Comparison of ENCODE assay signal across 8 cellular contexts in genomic region chr7:139231513-139232376, GRCh38. TPM values are rescaled to one million over a fixed set of nuclear protein-coding genes. Genes with fewer than 3 reads are reported as not detected.
DNase-seq lines count a peak whose midpoint lies in the region; ATAC-seq and TF ChIP-seq lines count a peak whose summit lies in the region.

No MANE protein-coding gene starts in this region.

- H3K9me3 Mint-ChIP-seq in IgD-negative memory B cell: no peaks in the 10 kb centered on the region
- H3K9me3 Mint-ChIP-seq in dendritic cell treated with granulocyte-macrophage colony-stimulating factor and Interleukin-4, amounts not matched to agents 40 ng/mL and 50 ng/mL, for 4 days: no peaks in the 10 kb centered on the region

- H3K4me3 ChIP-seq in lung: peak overlapping the region; percentile 77

- no peak for TF ChIP-seq CTCF in lung (IDR thresholded peaks at IDR 0.05; ENCODE audit: control extremely low read depth, extremely low read depth)

- H3K27ac ChIP-seq in lung (ENCODE audit: low read depth in 1 of 2, low read length in 1 of 2): peak overlapping the region; percentile 81 to 84

- peak overlapping the region; percentile 98 to 100 (median 98) for H3K4me3 Mint-ChIP-seq in IgD-negative memory B cell
- peak overlapping the region; percentile 100 for H3K4me3 Mint-ChIP-seq in dendritic cell treated with granulocyte-macrophage colony-stimulating factor and Interleukin-4, amounts not matched to agents 40 ng/mL and 50 ng/mL, for 4 days

- H3K27me3 Mint-ChIP-seq in IgD-negative memory B cell: no peaks in the 10 kb centered on the region
- H3K27me3 Mint-ChIP-seq in dendritic cell treated with granulocyte-macrophage colony-stimulating factor and Interleukin-4, amounts not matched to agents 40 ng/mL and 50 ng/mL, for 4 days: no peaks in the 10 kb centered on the region

- intact Hi-C loops in dendritic cell treated with granulocyte-macrophage colony-stimulating factor and Interleukin-4, amounts not matched to agents 40 ng/mL and 50 ng/mL, for 4 days (cut with micrococcal nuclease): loop anchor here (2.0 kb wide), 2 partner anchors 99 to 109 kb away; partner anchors contain the start of gene FMC1

- no peaks in the 10 kb centered on the region for H3K36me3 Mint-ChIP-seq in IgD-negative memory B cell
- H3K36me3 Mint-ChIP-seq in dendritic cell treated with granulocyte-macrophage colony-stimulating factor and Interleukin-4, amounts not matched to agents 40 ng/mL and 50 ng/mL, for 4 days (ENCODE audit: low read depth): peaks cover 14% of the 10 kb centered on the region

- H3K27me3 ChIP-seq in lung (ENCODE audit: control insufficient read depth, insufficient read depth): no peaks in the 10 kb centered on the region

- no peaks in the 10 kb centered on the region for H3K9me3 ChIP-seq in lung (ENCODE audit: control insufficient read depth in 2 of 2, insufficient read depth in 1 of 2, low read length in 1 of 2)

- peak; percentile 20 for ATAC-seq in GM21576 (IDR thresholded peaks at IDR 0.05; ENCODE audit: unreplicated experiment)
- ATAC-seq in lung (ENCODE audit: insufficient read depth, low FRiP score): peak; percentile 25

- H3K27ac Mint-ChIP-seq in IgD-negative memory B cell: peak overlapping the region; percentile 88 to 99 (median 98)
- peak overlapping the region; percentile 95 for H3K27ac Mint-ChIP-seq in dendritic cell treated with granulocyte-macrophage colony-stimulating factor and Interleukin-4, amounts not matched to agents 40 ng/mL and 50 ng/mL, for 4 days

- H3K4me1 ChIP-seq in lung (ENCODE audit: control insufficient read depth in 2 of 2, insufficient read depth in 2 of 2, low read length in 2 of 2): no peaks in the 10 kb centered on the region

- WGBS in lung, 2 donors: 1% methylated on average over 80 to 101 of the region's 101 CpGs

- H3K36me3 ChIP-seq in lung (ENCODE audit: control insufficient read depth in 2 of 2, insufficient read depth in 2 of 2, low read length in 2 of 2): no peaks in the 10 kb centered on the region

- DNase-seq in GM03348 (ENCODE audit: low spot score) (peak; percentile 70), lung (ENCODE audit: low spot score) (peak; percentile 37), mucosa of gallbladder (ENCODE audit: low spot score) (no peak)
- peak; percentile 39 for DNase-seq in activated CD4-positive, CD25-positive, alpha-beta regulatory T cell treated with anti-CD3 and anti-CD28 coated beads, Interleukin-2, amount 50 U/mL, for 72 hours
- DNase-seq in stimulated activated CD8-positive, alpha-beta memory T cell treated with anti-CD3 and anti-CD28 coated beads, Interleukin-7, amount 100 ng/mL, for 48 hours (ENCODE audit: extremely low read depth in 1 of 2, low read depth in 1 of 2): peak; percentile 3 to 8

- peaks cover 11 to 31% (median 23%) of the 10 kb centered on the region in 3 donors for H3K4me1 Mint-ChIP-seq in IgD-negative memory B cell
- peaks cover 17% of the 10 kb centered on the region for H3K4me1 Mint-ChIP-seq in dendritic cell treated with granulocyte-macrophage colony-stimulating factor and Interleukin-4, amounts not matched to agents 40 ng/mL and 50 ng/mL, for 4 days (ENCODE audit: low read depth)

RNA-seq across cellular contexts. Expression of gene UBN2, which starts 0.7 kb away (rescaled TPM):
- 2.8 TPM for polyA plus RNA-seq in IgD-negative memory B cell
- 10 to 100 TPM; 15.5 to 29.8 TPM for total RNA-seq in lung
- polyA plus RNA-seq in lung: 1 to 10 TPM; 1.7 to 2.8 TPM
- 20.4 TPM for total RNA-seq in mucosa of gallbladder
